In genomic region chr20:38997622-38998021, GRCh38 we compare ENCODE assay signal across 9 cellular contexts. TPM values are rescaled to one million over a fixed set of nuclear protein-coding genes. Genes with fewer than 3 reads are reported as not detected.
DNase-seq lines count a peak whose midpoint lies in the region; ATAC-seq and TF ChIP-seq lines count a peak whose summit lies in the region.
"Had no signal": no experiment of that assay in that cellular context is flagged by ENCODE, and none has a peak within 500 bp of the region (broad histone marks: within the 10 kb centered on the region; RNA-seq: fewer than 3 reads in every experiment).

No MANE protein-coding gene starts in this region.

- 88 to 91% methylated on average over 8 of the region's 8 CpGs for WGBS in testis, 2 donors

- H3K4me1 ChIP-seq in testis, result no peaks in the 10 kb centered on the region

- H3K36me3 ChIP-seq in testis (ENCODE audit: low read depth, missing control alignments), result no peaks in the 10 kb centered on the region

- TF ChIP-seq POLR2A in testis (IDR thresholded peaks at IDR 0.05), result no peak

- H3K9me3 ChIP-seq in testis, result no peaks in the 10 kb centered on the region

- no peaks in the 10 kb centered on the region for H3K27me3 ChIP-seq in testis

- DNase-seq in activated CD8-positive, alpha-beta memory T cell treated with anti-CD3 and anti-CD28 coated beads, Interleukin-2, amount 50 U/mL, for 4 hours, result peak; percentile 54
- DNase-seq in stimulated activated CD8-positive, alpha-beta memory T cell treated with anti-CD3 and anti-CD28 coated beads, Interleukin-12 subunit alpha, Interleukin-12 subunit beta, amount 100 ng/mL, for 24 hours (ENCODE audit: extremely low read depth), result peak; percentile 46
- DNase-seq in dedifferentiated amniotic fluid mesenchymal stem cell (ENCODE audit: extremely low spot score), result no peak
- DNase-seq in testis, result no peak
- no peak for DNase-seq in AML-193 (lab: John Stamatoyannopoulos, UW)
- DNase-seq in EL, result no peak

- peak; percentile 95 for ATAC-seq in GM19463 (IDR thresholded peaks at IDR 0.05; ENCODE audit: unreplicated experiment)
- ATAC-seq in HG03378 (IDR thresholded peaks at IDR 0.05; ENCODE audit: unreplicated experiment), result peak; percentile 82
- ATAC-seq: Panc1 had no signal

- no peak for TF ChIP-seq CTCF in testis (IDR thresholded peaks at IDR 0.05)

- H3K4me3 ChIP-seq in testis, result no peak overlapping the region

- intact Hi-C loops in testis (cut with DNase I; ENCODE audit: low total_unique reads), result no loop called here

- H3K27ac ChIP-seq in testis, result no peak overlapping the region

RNA-seq across cellular contexts. Expression of gene DHX35, which starts 35.5 kb away (rescaled TPM):
- 10 to 100 TPM; 26.0 to 31.2 TPM for total RNA-seq in testis
- 15.8 TPM for polyA plus RNA-seq in testis (ENCODE audit: insufficient read depth, low read depth, low replicate concordance)

Comparison
In these comparisons a context has a peak if more than half of its experiments do, and no peak if none do; other contexts are left out.
1. DNase-seq: peak in activated CD8-positive, alpha-beta memory T cell treated with anti-CD3 and anti-CD28 coated beads, Interleukin-2, amount 50 U/mL, for 4 hours (single experiment) and stimulated activated CD8-positive, alpha-beta memory T cell treated with anti-CD3 and anti-CD28 coated beads, Interleukin-12 subunit alpha, Interleukin-12 subunit beta, amount 100 ng/mL, for 24 hours (single experiment); none in dedifferentiated amniotic fluid mesenchymal stem cell (single experiment), testis (single experiment), AML-193 (0 of 2) and EL (single experiment).